Comparison of ENCODE assay signal across 31 cellular contexts in the genomic region with DNA sequence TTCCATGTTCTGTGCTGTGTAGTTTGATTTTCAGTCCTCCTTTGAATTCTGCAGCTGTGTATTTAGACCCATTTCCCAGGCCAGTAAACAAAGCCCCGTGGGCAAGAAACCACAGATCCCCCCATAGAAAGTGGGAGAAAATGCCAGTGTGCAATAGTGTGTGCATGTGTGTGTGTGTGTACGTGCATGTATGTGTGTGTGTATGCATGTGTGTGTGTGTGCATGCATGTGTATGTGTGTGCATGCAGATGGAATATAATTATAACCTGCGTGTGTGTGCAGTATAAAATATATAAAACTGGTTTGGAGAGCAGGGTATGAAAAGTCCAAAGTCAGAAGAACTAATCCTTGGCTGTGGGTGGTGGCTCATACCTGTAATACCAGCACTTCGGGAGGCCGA.
"Had no signal": no experiment of that assay in that cellular context is flagged by ENCODE, and none has a peak within 500 bp of the region (broad histone marks: within the 10 kb centered on the region; RNA-seq: fewer than 3 reads in every experiment).

No MANE protein-coding gene starts in this region.

- H2AFZ ChIP-seq: parathyroid adenoma had no signal

- H3K4me1 ChIP-seq: parathyroid adenoma, psoas muscle, upper lobe of right lung had no signal

- H3K27ac Mint-ChIP-seq: natural killer cell treated with Interleukin-12 subunit alpha and Interleukin-12 subunit beta and Interleukin-15 and Interleukin-18, amount 100 ng/mL, for 72 hours; nephron progenitor cell; progenitor cell of endocrine pancreas; stimulated activated memory B cell treated with anti-CD40 and anti-IgM and Interleukin-4, amounts not matched to agents 10 μg/mL and 1 μg/mL and 100 μg/mL, for 72 hours; stimulated activated naive CD8-positive, alpha-beta T cell treated with anti-CD3 and anti-CD28 coated beads, Interleukin-15, amount 100 ng/mL, for 72 hours; type B pancreatic cell had no signal

- H3K4me3 ChIP-seq: ovary, psoas muscle, skin epidermis, smooth muscle cell, spleen, suprapubic skin, testis, tibial artery, transverse colon, upper lobe of right lung, uterus had no signal

- H3K79me2 ChIP-seq: parathyroid adenoma had no signal

- H3K27me3 ChIP-seq: ovary, spleen, suprapubic skin, testis, tibial artery, transverse colon, upper lobe of right lung, uterus had no signal

- DNase-seq: naive thymus-derived CD8-positive, alpha-beta T cell; nephron progenitor cell; occipital lobe; ovary; psoas muscle; right cardiac atrium; spleen; stimulated activated CD4-positive, alpha-beta T cell treated with anti-CD3 and anti-CD28 coated beads, Interleukin-12 subunit alpha, Interleukin-12 subunit beta, amount 100 ng/mL, for 4 hours; stimulated activated CD4-positive, alpha-beta T cell treated with anti-CD3 and anti-CD28 coated beads, Interleukin-1b, Interleukin-23, amount 100 ng/mL, for 48 hours; stimulated activated CD4-positive, alpha-beta T cell treated with anti-CD3 and anti-CD28 coated beads, Interleukin-4, amount 100 ng/mL, for 1 hour; stimulated activated CD4-positive, alpha-beta T cell treated with anti-CD3 and anti-CD28 coated beads, Interleukin-4, amount 100 ng/mL, for 4 hours; stimulated activated CD8-positive, alpha-beta memory T cell treated with anti-CD3 and anti-CD28 coated beads, Interleukin-4, amount 100 ng/mL, for 48 hours; stimulated activated naive CD4-positive, alpha-beta T cell; stimulated activated naive CD8-positive, alpha-beta T cell treated with anti-CD3 and anti-CD28 coated beads, Interleukin-15, amount 100 ng/mL, for 72 hours; stimulated activated naive CD8-positive, alpha-beta T cell treated with anti-CD3 and anti-CD28 coated beads, Interleukin-15, Interleukin-2, amounts not matched to agents 100 U/mL and 50 U/mL, for 24 hours; substantia nigra; testis; tibial artery; transverse colon; upper lobe of right lung; uterus had no signal

- H3K9ac ChIP-seq: parathyroid adenoma had no signal

- H3K27me3 Mint-ChIP-seq: naive thymus-derived CD8-positive, alpha-beta T cell; natural killer cell treated with Interleukin-12 subunit alpha and Interleukin-12 subunit beta and Interleukin-15 and Interleukin-18, amount 100 ng/mL, for 72 hours; progenitor cell of endocrine pancreas; stimulated activated memory B cell treated with anti-CD40 and anti-IgM and Interleukin-4, amounts not matched to agents 10 μg/mL and 1 μg/mL and 100 μg/mL, for 72 hours; stimulated activated naive CD8-positive, alpha-beta T cell treated with anti-CD3 and anti-CD28 coated beads, Interleukin-15, amount 100 ng/mL, for 72 hours; type B pancreatic cell had no signal

- H3K27ac ChIP-seq: ovary, parathyroid adenoma, psoas muscle, skin epidermis, spleen, suprapubic skin, testis, tibial artery, transverse colon, upper lobe of right lung, uterus had no signal

- H3K9me3 Mint-ChIP-seq: natural killer cell treated with Interleukin-12 subunit alpha and Interleukin-12 subunit beta and Interleukin-15 and Interleukin-18, amount 100 ng/mL, for 72 hours; neural crest cell; stimulated activated naive CD8-positive, alpha-beta T cell treated with anti-CD3 and anti-CD28 coated beads, Interleukin-15, amount 100 ng/mL, for 72 hours; type B pancreatic cell had no signal

- ATAC-seq: naive thymus-derived CD8-positive, alpha-beta T cell; natural killer cell treated with Interleukin-12 subunit alpha and Interleukin-12 subunit beta and Interleukin-15 and Interleukin-18, amount 100 ng/mL, for 72 hours; psoas muscle; right cardiac atrium; sciatic nerve; stimulated activated memory B cell treated with anti-CD40 and anti-IgM and Interleukin-4, amounts not matched to agents 10 μg/mL and 1 μg/mL and 100 μg/mL, for 72 hours; stimulated activated naive CD8-positive, alpha-beta T cell treated with anti-CD3 and anti-CD28 coated beads, Interleukin-15, amount 100 ng/mL, for 72 hours; stimulated activated naive CD8-positive, alpha-beta T cell treated with anti-CD3 and anti-CD28 coated beads, Interleukin-15, Interleukin-2, amounts not matched to agents 100 U/mL and 50 U/mL, for 24 hours; upper lobe of right lung had no signal

- H3K36me3 ChIP-seq: ovary, spleen, suprapubic skin, tibial artery, transverse colon, upper lobe of right lung, uterus had no signal

- H3K36me3 Mint-ChIP-seq: naive thymus-derived CD8-positive, alpha-beta T cell; natural killer cell treated with Interleukin-12 subunit alpha and Interleukin-12 subunit beta and Interleukin-15 and Interleukin-18, amount 100 ng/mL, for 72 hours; type B pancreatic cell had no signal

- H3K9me3 ChIP-seq: ovary, psoas muscle, spleen, suprapubic skin, testis, tibial artery, transverse colon, upper lobe of right lung, uterus had no signal

- H3K4me1 Mint-ChIP-seq: stimulated activated memory B cell treated with anti-CD40 and anti-IgM and Interleukin-4, amounts not matched to agents 10 μg/mL and 1 μg/mL and 100 μg/mL, for 72 hours had no signal

- H3K4me3 Mint-ChIP-seq: naive thymus-derived CD8-positive, alpha-beta T cell; natural killer cell treated with Interleukin-12 subunit alpha and Interleukin-12 subunit beta and Interleukin-15 and Interleukin-18, amount 100 ng/mL, for 72 hours; nephron progenitor cell; neural crest cell; stimulated activated memory B cell treated with anti-CD40 and anti-IgM and Interleukin-4, amounts not matched to agents 10 μg/mL and 1 μg/mL and 100 μg/mL, for 72 hours; stimulated activated naive CD8-positive, alpha-beta T cell treated with anti-CD3 and anti-CD28 coated beads, Interleukin-15, amount 100 ng/mL, for 72 hours; type B pancreatic cell had no signal

- H3K4me2 ChIP-seq: smooth muscle cell had no signal
